Comparison of ENCODE assay signal across 29 cellular contexts in genomic region chr9:88074931-88075330, GRCh38.
"Had no signal": no experiment of that assay in that cellular context is flagged by ENCODE, and none has a peak within 500 bp of the region (broad histone marks: within the 10 kb centered on the region; RNA-seq: fewer than 3 reads in every experiment).

No MANE protein-coding gene starts in this region.

- ATAC-seq: activated T-cell treated with anti-CD3 and anti-CD28 coated beads, Interleukin-2, amount 50 U/mL, for 72 hours; effector memory CD8-positive, alpha-beta T cell; foreskin keratinocyte; gastrocnemius medialis; heart left ventricle; WTC11 had no signal

- H3K4me3 Mint-ChIP-seq: activated CD4-positive, alpha-beta memory T cell treated with anti-CD3 and anti-CD28 coated beads, Interleukin-2, amount 10 ng/mL, durations not matched to agents 7 days and 5 days; activated T-cell treated with anti-CD3 and anti-CD28 coated beads, Interleukin-2, amount 50 U/mL, for 24 hours had no signal

- H3K36me3 ChIP-seq: cardiac muscle cell, esophagus muscularis mucosa, gastrocnemius medialis, heart left ventricle had no signal

- FAIRE-seq: astrocyte had no signal

- H3K4me3 ChIP-seq: cardiac muscle cell, coronary artery, esophagus muscularis mucosa, gastrocnemius medialis, heart left ventricle had no signal

- H3K9me3 ChIP-seq: esophagus muscularis mucosa, gastrocnemius medialis, heart left ventricle had no signal

- H3K4me1 ChIP-seq: foreskin keratinocyte, gastrocnemius medialis had no signal

- H3K27me3 ChIP-seq: cardiac muscle cell, esophagus muscularis mucosa had no signal

- H3K36me3 Mint-ChIP-seq: activated naive CD8-positive, alpha-beta T cell had no signal

- H3K27ac Mint-ChIP-seq: activated CD4-positive, alpha-beta memory T cell treated with anti-CD3 and anti-CD28 coated beads, Interleukin-2, amount 10 ng/mL, durations not matched to agents 7 days and 5 days; activated CD4-positive, alpha-beta T cell treated with anti-CD3 and anti-CD28 coated beads, Interleukin-2, amount 10 ng/mL, durations not matched to agents 7 days and 5 days; activated naive CD8-positive, alpha-beta T cell; activated T-cell treated with anti-CD3 and anti-CD28 coated beads, Interleukin-2, amount 50 U/mL, for 24 hours; effector memory CD8-positive, alpha-beta T cell; WTC11 had no signal

- H3K9me3 Mint-ChIP-seq: activated CD4-positive, alpha-beta memory T cell treated with anti-CD3 and anti-CD28 coated beads, Interleukin-2, amount 10 ng/mL, durations not matched to agents 7 days and 5 days; activated CD4-positive, alpha-beta T cell treated with anti-CD3 and anti-CD28 coated beads, Interleukin-2, amount 10 ng/mL, durations not matched to agents 7 days and 5 days; activated T-cell treated with anti-CD3 and anti-CD28 coated beads, Interleukin-2, amount 50 U/mL, for 24 hours; activated T-cell treated with anti-CD3 and anti-CD28 coated beads, Interleukin-2, amount 50 U/mL, for 72 hours; central memory CD8-positive, alpha-beta T cell; effector memory CD8-positive, alpha-beta T cell had no signal

- DNase-seq: activated CD4-positive, alpha-beta memory T cell treated with anti-CD3 and anti-CD28 coated beads, Interleukin-2, amount 10 ng/mL, durations not matched to agents 7 days and 5 days; activated CD4-positive, alpha-beta T cell treated with anti-CD3 and anti-CD28 coated beads for 1 hour; activated CD4-positive, alpha-beta T cell treated with anti-CD3 and anti-CD28 coated beads for 4 hours; activated CD4-positive, alpha-beta T cell treated with anti-CD3 and anti-CD28 coated beads, Interleukin-2, amount 10 ng/mL, durations not matched to agents 7 days and 5 days; activated CD4-positive, alpha-beta T cell treated with anti-CD3 and anti-CD28 coated beads, Interleukin-2, amount 50 U/mL, for 4 hours; activated effector memory CD4-positive, alpha-beta T cell treated with Interleukin-2 at 50 U/mL for 16 hours; activated gamma-delta T cell treated with Interleukin-2 at 50 U/mL for 16 hours; activated naive CD4-positive, alpha-beta T cell treated with anti-CD3 and anti-CD28 coated beads, Interleukin-2, amount 50 U/mL, for 16 hours; activated naive CD4-positive, alpha-beta T cell treated with Interleukin-2 at 50 U/mL for 16 hours; activated T-cell treated with anti-CD3 and anti-CD28 coated beads, Interleukin-2, amount 50 U/mL, for 24 hours; activated T-cell treated with anti-CD3 and anti-CD28 coated beads, Interleukin-2, amount 50 U/mL, for 72 hours; amniotic stem cell; anterior cingulate cortex; dermis blood vessel endothelial cell; effector CD4-positive, alpha-beta T cell; effector memory CD8-positive, alpha-beta T cell; erythroblast; foreskin keratinocyte; gastrocnemius medialis; glutamatergic neuron; heart left ventricle; T-helper 2 cell had no signal

- H3K27ac ChIP-seq: cardiac muscle cell, coronary artery, foreskin keratinocyte, gastrocnemius medialis, heart left ventricle had no signal
